ENCODE assay signal across 23 cellular contexts in genomic region chr22:11307996-11308395, GRCh38.
"Had no signal": no experiment of that assay in that cellular context is flagged by ENCODE, and none has a peak within 500 bp of the region (broad histone marks: within the 10 kb centered on the region; RNA-seq: fewer than 3 reads in every experiment).

No MANE protein-coding gene starts in this region.

- H3K4me1 Mint-ChIP-seq: IgD-negative memory B cell had no signal

- H3K4me3 Mint-ChIP-seq: IgD-negative memory B cell had no signal

- H3K27ac ChIP-seq: HL-60, KMS-11, RWPE1, SJCRH30 had no signal

- H3K27me3 ChIP-seq: SJCRH30 had no signal

- H3K4me1 ChIP-seq: SJCRH30 had no signal

- H3K27me3 Mint-ChIP-seq: IgD-negative memory B cell had no signal

- H3K36me3 Mint-ChIP-seq: IgD-negative memory B cell had no signal

- H3K36me3 ChIP-seq: SJCRH30 had no signal

- DNase-seq: MV-4-11, NCI-H1048, NCI-H1105, NCI-H1417, NCI-H1436 treated with DMSO at 0.1 percent for 48 hours, NCI-H1694, NCI-H187 treated with DMSO at 0.1 percent for 48 hours, NCI-H2029 treated with DMSO at 0.1 percent for 48 hours, NCI-H2107, NCI-H2171, NCI-H226, NCI-H446, NCI-H510A, NCI-H524 treated with DMSO at 0.1 percent for 48 hours, NCI-H69, NCI-H774, SHP77 treated with DMSO at 0.1 percent for 48 hours, SJCRH30 had no signal

- H3K4me3 ChIP-seq: K562, SJCRH30 had no signal

- H3K9me3 ChIP-seq: SJCRH30 had no signal

- H3K27ac Mint-ChIP-seq: IgD-negative memory B cell had no signal
